In the genomic region with DNA sequence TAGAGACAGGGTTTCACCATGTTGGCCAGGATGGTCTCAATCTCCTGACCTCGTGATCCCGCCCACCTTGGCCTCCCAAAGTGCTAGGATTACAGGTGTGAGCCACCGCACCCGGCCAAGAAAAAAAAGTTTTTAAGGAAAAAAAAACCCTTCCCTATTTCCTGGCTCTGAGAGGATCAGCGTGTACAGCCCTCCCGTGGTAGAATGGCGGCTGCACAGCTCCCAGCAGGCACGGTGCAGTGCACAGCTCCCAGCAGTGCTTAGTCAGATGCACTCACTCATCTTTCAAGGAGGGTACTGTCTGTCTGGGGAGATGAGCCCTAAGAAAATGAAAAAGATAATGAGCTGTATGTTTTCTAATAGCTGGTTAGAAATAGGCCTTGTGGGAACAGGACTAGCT, we compare ENCODE assay signal across 18 cellular contexts. TPM values are rescaled to one million over a fixed set of nuclear protein-coding genes. Genes with fewer than 3 reads are reported as not detected.
DNase-seq lines count a peak whose midpoint lies in the region; ATAC-seq, FAIRE-seq and TF ChIP-seq lines count a peak whose summit lies in the region.
"Had no signal": no experiment of that assay in that cellular context is flagged by ENCODE, and none has a peak within 500 bp of the region (broad histone marks: within the 10 kb centered on the region; RNA-seq: fewer than 3 reads in every experiment).

No MANE protein-coding gene starts in this region.

- CTCF ChIA-PET in mammary epithelial cell (lab: Charles Lee; ENCODE audit: low non-redundant PET) = no interaction called here

- H3K4me2 ChIP-seq in mammary epithelial cell (ENCODE audit: insufficient read depth, low read depth, low read length) (no peak overlapping the region), keratinocyte (ENCODE audit: control insufficient read depth, extremely low read depth, insufficient read depth, low read depth, low read length) (no peak overlapping the region), Karpas-422 (ENCODE audit: low read depth, low read length, poor library complexity, severe bottlenecking) (no peak overlapping the region)
- H3K4me2 ChIP-seq: smooth muscle cell had no signal

- no peak for DNase-seq in mammary epithelial cell
- no peak for DNase-seq in breast epithelium (ENCODE audit: low spot score in 2 of 2)
- DNase-seq in cardiac fibroblast (ENCODE audit: low read depth in 2 of 2) = peak in 1 of 2 donors; percentile 39
- peak; percentile 15 for DNase-seq in keratinocyte (ENCODE audit: low read depth, low spot score)
- DNase-seq in thyroid gland = no peak
- DNase-seq in stimulated activated naive CD8-positive, alpha-beta T cell treated with anti-CD3 and anti-CD28 coated beads, Interleukin-15, Interleukin-2, amounts not matched to agents 100 U/mL and 50 U/mL, for 24 hours = no peak
- DNase-seq in NCI-H524 treated with DMSO at 0.1 percent for 48 hours (lab: John Stamatoyannopoulos, UW) = no peak
- DNase-seq in Karpas-422 = no peak
- DNase-seq: activated effector memory CD4-positive, alpha-beta T cell treated with Interleukin-2 at 50 U/mL for 16 hours; DMS79 treated with DMSO at 0.1 percent for 48 hours; effector CD4-positive, alpha-beta T cell; GOT3; left lung; NCI-H187 treated with DMSO at 0.1 percent for 48 hours; upper lobe of left lung had no signal

- no peak overlapping the region for H3K27ac ChIP-seq in mammary epithelial cell (ENCODE audit: insufficient read depth, low read depth, low read length)
- no peak overlapping the region for H3K27ac ChIP-seq in breast epithelium
- peak overlapping the region; percentile 84 for H3K27ac ChIP-seq in keratinocyte (ENCODE audit: control insufficient read depth, insufficient read depth, low read length)
- peak overlapping the region; percentile 69 to 84 (median 72) for H3K27ac ChIP-seq in thyroid gland
- no peak overlapping the region for H3K27ac ChIP-seq in Karpas-422 (ENCODE audit: low read length)
- H3K27ac ChIP-seq: 22Rv1, left lung, SJSA1, upper lobe of left lung had no signal

- no peak for FAIRE-seq in keratinocyte (lab: Jason Lieb, UNC)

- in situ Hi-C loops in mammary epithelial cell (cut with MboI; ENCODE audit: low sequenced_read_pairs in 2 of 2) = no loop called here

- TF ChIP-seq POLR2A in breast epithelium (IDR thresholded peaks at IDR 0.05) (no peak), thyroid gland (IDR thresholded peaks at IDR 0.05) (no peak)

- TF ChIP-seq CTCF in mammary epithelial cell (conservative IDR thresholded peaks at IDR 0.05 in 1 of 2, IDR thresholded peaks at IDR 0.05 in 1 of 2; ENCODE audit: extremely low read depth in 1 of 2, insufficient read depth in 1 of 2, low read depth in 1 of 2, low read length in 2 of 2) (no peak), breast epithelium (IDR thresholded peaks at IDR 0.05) (no peak), cardiac fibroblast (IDR thresholded peaks at IDR 0.05; ENCODE audit: low read depth, low read length) (peak; percentile 29), keratinocyte (optimal IDR thresholded peaks at IDR 0.05 in 1 of 3, IDR thresholded peaks at IDR 0.05 in 1 of 3, conservative IDR thresholded peaks at IDR 0.05 in 1 of 3; ENCODE audit: extremely low read depth in 1 of 3, insufficient read depth in 2 of 3, low read length in 3 of 3) (peak; percentile 55 to 63 (median 58)), thyroid gland (IDR thresholded peaks at IDR 0.05) (peak in 1 of 6 experiments; percentile 3)

- no peaks in the 10 kb centered on the region for H3K36me3 ChIP-seq in mammary epithelial cell (ENCODE audit: insufficient read depth, low read length)
- H3K36me3 ChIP-seq in breast epithelium = no peaks in the 10 kb centered on the region
- no peaks in the 10 kb centered on the region for H3K36me3 ChIP-seq in keratinocyte (ENCODE audit: control insufficient read depth in 2 of 2, extremely low read depth in 1 of 2, insufficient read depth in 2 of 2, low read length in 2 of 2)
- H3K36me3 ChIP-seq in thyroid gland = no peaks in the 10 kb centered on the region
- H3K36me3 ChIP-seq in Karpas-422 (ENCODE audit: insufficient read depth, low read length) = no peaks in the 10 kb centered on the region
- H3K36me3 ChIP-seq: left lung, SJSA1 had no signal

- H2AFZ ChIP-seq in mammary epithelial cell (ENCODE audit: low read depth, low read length) (peak overlapping the region; percentile 60), keratinocyte (ENCODE audit: control insufficient read depth, low read length) (peak overlapping the region; percentile 27), Karpas-422 (ENCODE audit: low read length) (no peak overlapping the region)

- H3K9ac ChIP-seq in mammary epithelial cell (ENCODE audit: insufficient read depth, low read length) (no peak overlapping the region), keratinocyte (ENCODE audit: control insufficient read depth, extremely low read depth, insufficient read depth, low read length) (peak overlapping the region; percentile 29), Karpas-422 (ENCODE audit: low read length) (no peak overlapping the region)

- H4K20me1 ChIP-seq in mammary epithelial cell (ENCODE audit: insufficient read depth, low read length) = no peaks in the 10 kb centered on the region
- H4K20me1 ChIP-seq in keratinocyte (ENCODE audit: control insufficient read depth, extremely low read depth, insufficient read depth, low read length) = no peaks in the 10 kb centered on the region
- no peaks in the 10 kb centered on the region for H4K20me1 ChIP-seq in Karpas-422 (ENCODE audit: insufficient read depth, low read depth, low read length)

- dilution Hi-C loops in mammary epithelial cell (cut with HindIII; ENCODE audit: low sequenced_read_pairs) (no loop called here), keratinocyte (cut with MboI; ENCODE audit: extremely low pct_ligation_motif_present, low sequenced_read_pairs) (no loop called here)

- 89% methylated on average over 8 of the region's 8 CpGs for WGBS in mammary epithelial cell (ENCODE audit: low coverage, missing lambda C conversion rate)
- WGBS in thyroid gland, 2 donors = 70 to 78% methylated on average over 8 of the region's 8 CpGs

- intact Hi-C loops in mammary epithelial cell (cut with micrococcal nuclease) = loop anchor here (2.0 to 5.0 kb wide), 2 partner anchors 29 to 372 kb away; no protein-coding TSS in a partner anchor
- intact Hi-C loops in breast epithelium (cut with DNase I; ENCODE audit: low total_unique reads) = no loop called here
- intact Hi-C loops in thyroid gland (cut with DNase I) = no loop called here

- no peaks in the 10 kb centered on the region for H3K9me3 ChIP-seq in mammary epithelial cell (replicated peaks; ENCODE audit: insufficient read depth, low read length)
- H3K9me3 ChIP-seq in breast epithelium = no peaks in the 10 kb centered on the region
- no peaks in the 10 kb centered on the region for H3K9me3 ChIP-seq in keratinocyte (ENCODE audit: control insufficient read depth, low read depth, low read length)
- no peaks in the 10 kb centered on the region for H3K9me3 ChIP-seq in thyroid gland
- H3K9me3 ChIP-seq in Karpas-422 (ENCODE audit: low read length) = no peaks in the 10 kb centered on the region
- H3K9me3 ChIP-seq: left lung, SJSA1, upper lobe of left lung had no signal

- no TSS peak for BruUV-seq in mammary epithelial cell (replicated peaks; lab: Mats Ljungman, UMichigan)

- H3K4me3 ChIP-seq in mammary epithelial cell (replicated peaks in 1 of 3; ENCODE audit: insufficient read depth in 1 of 3, low read depth in 2 of 3, low read length in 3 of 3) (no peak overlapping the region), breast epithelium (no peak overlapping the region), cardiac fibroblast (replicated peaks in 1 of 2; ENCODE audit: low read depth in 2 of 2, low read length in 2 of 2) (no peak overlapping the region), keratinocyte (ENCODE audit: control insufficient read depth in 2 of 3, extremely low read depth in 1 of 3, insufficient read depth in 2 of 3, low read depth in 1 of 3, low read length in 3 of 3) (no peak overlapping the region), thyroid gland (replicated peaks in 1 of 3) (no peak overlapping the region), Karpas-422 (ENCODE audit: low read length) (no peak overlapping the region)
- H3K4me3 ChIP-seq: left lung, SJSA1, smooth muscle cell, upper lobe of left lung had no signal

- H3K79me2 ChIP-seq in mammary epithelial cell (ENCODE audit: insufficient read depth, low read length) (no peaks in the 10 kb centered on the region), keratinocyte (ENCODE audit: control insufficient read depth, insufficient read depth, low read length) (no peaks in the 10 kb centered on the region), Karpas-422 (ENCODE audit: low read length) (no peaks in the 10 kb centered on the region)

- H3K9me2 ChIP-seq in Karpas-422 (replicated peaks; ENCODE audit: insufficient read depth, low read length) = no peaks in the 10 kb centered on the region

- no peak for ATAC-seq in stimulated activated naive CD8-positive, alpha-beta T cell treated with anti-CD3 and anti-CD28 coated beads, Interleukin-15, Interleukin-2, amounts not matched to agents 100 U/mL and 50 U/mL, for 24 hours

- H3K9me1 ChIP-seq in keratinocyte (ENCODE audit: control insufficient read depth, extremely low read depth, insufficient read depth, low read length) = no peaks in the 10 kb centered on the region

- H3K27me3 ChIP-seq in mammary epithelial cell (ENCODE audit: insufficient read depth, low read length) (no peaks in the 10 kb centered on the region), breast epithelium (no peaks in the 10 kb centered on the region), keratinocyte (ENCODE audit: control insufficient read depth, extremely low read depth, insufficient read depth, low read length) (no peaks in the 10 kb centered on the region), thyroid gland (no peaks in the 10 kb centered on the region), Karpas-422 (ENCODE audit: low read length) (no peaks in the 10 kb centered on the region)
- H3K27me3 ChIP-seq: left lung, SJSA1, upper lobe of left lung had no signal

- peaks cover 23% of the 10 kb centered on the region for H3K4me1 ChIP-seq in mammary epithelial cell (ENCODE audit: insufficient read depth, low read length)
- H3K4me1 ChIP-seq in breast epithelium = no peaks in the 10 kb centered on the region
- H3K4me1 ChIP-seq in keratinocyte (ENCODE audit: control insufficient read depth, extremely low read depth, insufficient read depth, low read length) = peaks cover 23% of the 10 kb centered on the region
- peaks cover 20 to 29% of the 10 kb centered on the region in 2 donors for H3K4me1 ChIP-seq in thyroid gland
- no peaks in the 10 kb centered on the region for H3K4me1 ChIP-seq in Karpas-422 (ENCODE audit: low read length)
- H3K4me1 ChIP-seq: left lung, SJSA1 had no signal

RNA-seq across cellular contexts. Expression of a gene that starts 36.8 kb away (rescaled TPM):
- total RNA-seq in mammary epithelial cell = 10 to 100 TPM in 1 of 2 donors, 1 to 10 TPM in 1; 8.0 to 17.1 TPM
- polyA plus RNA-seq in mammary epithelial cell = 9.6 TPM
- 0.52 TPM for polyA minus RNA-seq in mammary epithelial cell
- 10 to 100 TPM; 17.7 to 38.7 (median 20.9) TPM for total RNA-seq in breast epithelium
- 7.1 to 14.2 TPM (median 9.5 TPM) in 3 replicates for polyA plus RNA-seq in keratinocyte
- polyA plus RNA-seq in keratinocyte (2011; ENCODE audit: low read depth) = 2.4 TPM
- 5.4 and 8.5 TPM in 2 replicates for polyA plus RNA-seq in keratinocyte (2011; cell fraction: cytosol; rRNA removed)
- 16.8 and 24.0 TPM in 2 replicates for polyA plus RNA-seq in keratinocyte (2011; cell fraction: nucleus; rRNA removed)
- polyA plus RNA-seq in keratinocyte (2012; ENCODE audit: low replicate concordance) = 7.5 and 9.3 TPM in 2 replicates
- 7.3 to 12.3 TPM (median 8.2 TPM) in 3 replicates for polyA minus RNA-seq in keratinocyte
- polyA minus RNA-seq in keratinocyte (2011; cell fraction: cytosol; rRNA and poly(A)+ RNA removed) = 14.0 TPM
- 13.7 and 15.5 TPM in 2 replicates for polyA minus RNA-seq in keratinocyte (2011; cell fraction: nucleus; rRNA and poly(A)+ RNA removed)
- total RNA-seq in thyroid gland = 10 to 100 TPM; 25.4 to 38.2 (median 29.9) TPM
- total RNA-seq in Karpas-422 (2014; rRNA removed; shearing (Covaris generic); ENCODE audit: low replicate concordance) = 11.3 and 29.4 TPM in 2 replicates

Comparison
In these comparisons a context has a peak if more than half of its experiments do, and no peak if none do; other contexts are left out.
1. H3K27ac ChIP-seq: peak in keratinocyte (single experiment) and thyroid gland (3 of 3); none in mammary epithelial cell (single experiment), breast epithelium (0 of 2) and Karpas-422 (single experiment).
2. CTCF ChIP-seq: peak in cardiac fibroblast (single experiment) and keratinocyte (3 of 3); none in mammary epithelial cell (0 of 2) and breast epithelium (0 of 3).